Comparison of ENCODE assay signal across 23 cellular contexts in genomic region chr3:9784876-9785443, GRCh38.
"Had no signal": no experiment of that assay in that cellular context is flagged by ENCODE, and none has a peak within 500 bp of the region (broad histone marks: within the 10 kb centered on the region; RNA-seq: fewer than 3 reads in every experiment).

No MANE protein-coding gene starts in this region.

- H3K27ac Mint-ChIP-seq: activated naive CD4-positive, alpha-beta T cell treated with anti-CD3 and anti-CD28 coated beads, Interleukin-2, amount 10 ng/mL, durations not matched to agents 7 days and 5 days; memory B cell; progenitor cell of endocrine pancreas; T-helper 2 cell treated with Interferon-gamma antibody and Interleukin-4, amounts not matched to agents 5 μg/mL and 100 μg/mL, for 36 hours had no signal

- H3K4me1 ChIP-seq: right atrium auricular region had no signal

- H3K4me3 Mint-ChIP-seq: activated naive CD4-positive, alpha-beta T cell treated with anti-CD3 and anti-CD28 coated beads, Interleukin-2, amount 10 ng/mL, durations not matched to agents 7 days and 5 days; memory B cell; naive thymus-derived CD4-positive, alpha-beta T cell; T-helper 2 cell treated with Interferon-gamma antibody and Interleukin-4, amounts not matched to agents 5 μg/mL and 100 μg/mL, for 36 hours had no signal

- DNase-seq: activated naive CD4-positive, alpha-beta T cell treated with anti-CD3 and anti-CD28 coated beads, Interleukin-2, amount 10 ng/mL, durations not matched to agents 7 days and 5 days; anterior cingulate cortex; brain microvascular endothelial cell; dorsolateral prefrontal cortex; glutamatergic neuron; hypothalamus; kidney glomerular epithelial cell; left ventricle myocardium superior; mucosa of descending colon; naive thymus-derived CD4-positive, alpha-beta T cell; occipital lobe; stimulated activated CD4-positive, alpha-beta T cell treated with anti-CD3 and anti-CD28 coated beads, Interleukin-15, amount 100 ng/mL, for 24 hours; stimulated activated CD4-positive, alpha-beta T cell treated with anti-CD3 and anti-CD28 coated beads, Interleukin-4, amount 100 ng/mL, for 1 hour; stimulated activated naive CD4-positive, alpha-beta T cell treated with Interleukin-2 at 50 U/mL for 16 hours; SW 1271; trophoblast cell had no signal

- H3K4me3 ChIP-seq: dorsolateral prefrontal cortex, mucosa of descending colon, right atrium auricular region, SJSA1, skin epidermis, suprapubic skin had no signal

- H3K9me3 Mint-ChIP-seq: activated naive CD4-positive, alpha-beta T cell treated with anti-CD3 and anti-CD28 coated beads, Interleukin-2, amount 10 ng/mL, durations not matched to agents 7 days and 5 days; memory B cell; naive thymus-derived CD4-positive, alpha-beta T cell; T-helper 2 cell treated with Interferon-gamma antibody and Interleukin-4, amounts not matched to agents 5 μg/mL and 100 μg/mL, for 36 hours had no signal

- H3K27me3 ChIP-seq: brain microvascular endothelial cell, dorsolateral prefrontal cortex, right atrium auricular region, SJSA1, suprapubic skin had no signal

- H3K9me3 ChIP-seq: mucosa of descending colon, right atrium auricular region, SJSA1, suprapubic skin had no signal

- H3K27ac ChIP-seq: brain microvascular endothelial cell, right atrium auricular region, SJSA1, skin epidermis, suprapubic skin had no signal

- H3K27me3 Mint-ChIP-seq: activated naive CD4-positive, alpha-beta T cell treated with anti-CD3 and anti-CD28 coated beads, Interleukin-2, amount 10 ng/mL, durations not matched to agents 7 days and 5 days; memory B cell; naive thymus-derived CD4-positive, alpha-beta T cell; progenitor cell of endocrine pancreas had no signal

- ATAC-seq: left ventricle myocardium superior; mucosa of descending colon; naive thymus-derived CD4-positive, alpha-beta T cell had no signal
